In the genomic region with DNA sequence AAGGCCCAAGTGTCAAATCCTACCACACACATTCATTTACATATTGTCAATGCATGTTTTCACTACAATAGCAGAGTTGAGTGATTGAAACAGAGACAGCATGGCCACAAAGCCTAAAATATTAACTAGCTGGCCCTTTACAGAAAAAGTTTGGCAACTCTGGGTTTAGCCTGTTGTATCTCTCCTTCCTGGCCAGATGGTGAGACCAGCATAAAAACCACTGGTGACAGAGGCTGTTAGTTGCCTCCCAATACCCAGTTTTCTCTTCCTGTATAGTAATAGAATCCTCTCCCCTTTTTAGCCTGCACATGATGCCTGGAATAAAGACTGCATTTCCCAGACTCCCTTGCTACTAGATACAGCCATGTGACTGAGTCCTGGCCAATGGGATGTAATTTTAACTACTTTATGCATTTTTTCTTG, we compare ENCODE assay signal across 11 cellular contexts.
DNase-seq lines count a peak whose midpoint lies in the region; ATAC-seq, FAIRE-seq and TF ChIP-seq lines count a peak whose summit lies in the region.
"Had no signal": no experiment of that assay in that cellular context is flagged by ENCODE, and none has a peak within 500 bp of the region (broad histone marks: within the 10 kb centered on the region; RNA-seq: fewer than 3 reads in every experiment).

No MANE protein-coding gene starts in this region.

- no peaks in the 10 kb centered on the region for H3K36me3 ChIP-seq in GM23338 (ENCODE audit: insufficient read depth)
- no peaks in the 10 kb centered on the region for H3K36me3 ChIP-seq in GM12878 (ENCODE audit: control insufficient read depth in 2 of 2, insufficient read depth in 2 of 2, low read length in 1 of 2)
- no peaks in the 10 kb centered on the region for H3K36me3 ChIP-seq in hepatocyte (replicated peaks; ENCODE audit: insufficient read depth, low read depth)
- H3K36me3 ChIP-seq: lower lobe of right lung had no signal

- peaks cover 9% of the 10 kb centered on the region for H3K4me1 Mint-ChIP-seq in GM23338

- H3K27ac ChIP-seq in GM23338 (ENCODE audit: low read depth) = no peak overlapping the region
- no peak overlapping the region for H3K27ac ChIP-seq in GM12878 (ENCODE audit: control insufficient read depth, insufficient read depth)
- no peak overlapping the region for H3K27ac ChIP-seq in hepatocyte
- H3K27ac ChIP-seq: epithelial cell of prostate, lower lobe of right lung had no signal

- no peaks in the 10 kb centered on the region for H3K27me3 ChIP-seq in GM23338 (ENCODE audit: insufficient read depth)
- H3K27me3 ChIP-seq in GM12878 (replicated peaks in 1 of 2; ENCODE audit: control insufficient read depth in 2 of 2, insufficient read depth in 2 of 2, low read length in 1 of 2) = no peaks in the 10 kb centered on the region
- no peaks in the 10 kb centered on the region for H3K27me3 ChIP-seq in hepatocyte

- H3K36me3 Mint-ChIP-seq in GM23338 (ENCODE audit: low read depth) = no peaks in the 10 kb centered on the region

- in situ Hi-C loops in GM12878 (cut with MboI) = no loop called here

- H4K20me1 ChIP-seq in GM23338 (replicated peaks; ENCODE audit: insufficient read depth) (no peaks in the 10 kb centered on the region), GM12878 (ENCODE audit: control insufficient read depth, insufficient read depth) (no peaks in the 10 kb centered on the region), hepatocyte (ENCODE audit: insufficient read depth, poor library complexity, severe bottlenecking) (no peaks in the 10 kb centered on the region)

- intact Hi-C loops in GM12878 (cut with micrococcal nuclease; ENCODE audit: unreplicated experiment) = no loop called here

- H3K9me3 ChIP-seq in GM12878 (replicated peaks; ENCODE audit: control insufficient read depth, insufficient read depth, low read length) = no peaks in the 10 kb centered on the region
- H3K9me3 ChIP-seq in hepatocyte (ENCODE audit: low read depth) = no peaks in the 10 kb centered on the region
- H3K9me3 ChIP-seq: lower lobe of right lung had no signal

- no peak for TF ChIP-seq RAD21 in GM12878 (IDR thresholded peaks at IDR 0.05; ENCODE audit: insufficient read depth, low read depth, low read length)

- no peak for TF ChIP-seq POLR2A in GM12878 (IDR thresholded peaks at IDR 0.05; ENCODE audit: low read depth, low read length)

- H3K27me3 Mint-ChIP-seq in GM23338 (ENCODE audit: insufficient read depth, low read depth, poor library complexity) = peaks cover 3% of the 10 kb centered on the region

- CTCF ChIA-PET in GM12878 (lab: Yijun Ruan, JAX) = interaction anchor here (0.6 to 1.4 kb wide), 7 partner anchors 14 to 660 kb away, joined by 3 to 4 read pairs (median 3); no protein-coding TSS in a partner anchor

- H3K27ac Mint-ChIP-seq in GM23338 = no peak overlapping the region

- RAD21 ChIA-PET in GM12878 (lab: Charles Lee; ENCODE audit: unreplicated experiment) = interaction anchor here (1.0 to 3.8 kb wide), 4 partner anchors 14 to 172 kb away, joined by 3 to 16 read pairs (median 4); no protein-coding TSS in a partner anchor

- peak overlapping the region; percentile 1; the same call in 1 of the 2 replicates for H2AFZ ChIP-seq in GM23338
- H2AFZ ChIP-seq in GM12878 (ENCODE audit: control insufficient read depth, low read depth, low read length) = no peak overlapping the region
- no peak overlapping the region for H2AFZ ChIP-seq in hepatocyte

- H3K4me3 ChIP-seq in GM23338 (no peak overlapping the region), GM12878 (no peak overlapping the region), hepatocyte (no peak overlapping the region)
- H3K4me3 ChIP-seq: lower lobe of right lung had no signal

- SMC1A ChIA-PET in GM12878 (lab: Charles Lee; ENCODE audit: uncharacterized antibody, unreplicated experiment) = interaction anchor here (1.1 to 11.2 kb wide), 12 partner anchors 9 to 214 kb away, joined by 3 to 116 read pairs (median 4); no protein-coding TSS in a partner anchor

- POLR2A ChIA-PET in GM12878 (lab: Charles Lee) = interaction anchor here (1.5 kb wide), 1 partner anchor 14 kb away, joined by 12 read pairs; no protein-coding TSS in a partner anchor

- no peaks in the 10 kb centered on the region for H3F3A ChIP-seq in GM23338 (replicated peaks; ENCODE audit: low read depth)

- DNase-seq in GM23338 (ENCODE audit: low spot score) (no peak), GM12878 (ENCODE audit: low read depth, low spot score) (no peak), NCI-H748 (lab: John Stamatoyannopoulos, UW; ENCODE audit: unreplicated experiment) (no peak), hepatocyte (ENCODE audit: low spot score) (no peak), SHP77 treated with DMSO at 0.1 percent for 48 hours (lab: John Stamatoyannopoulos, UW) (no peak)
- DNase-seq: activated naive CD4-positive, alpha-beta T cell; lower lobe of right lung; stimulated activated CD4-positive, alpha-beta T cell treated with anti-CD3 and anti-CD28 coated beads, Interleukin-12 subunit alpha, Interleukin-12 subunit beta, amount 100 ng/mL, for 4 hours had no signal

- no peaks in the 10 kb centered on the region for H3K9me3 Mint-ChIP-seq in GM23338

- H3K4me2 ChIP-seq in GM23338 (no peak overlapping the region), GM12878 (ENCODE audit: control insufficient read depth, insufficient read depth) (no peak overlapping the region), hepatocyte (no peak overlapping the region)

- TF ChIP-seq CTCF in GM23338 (conservative IDR thresholded peaks at IDR 0.05; ENCODE audit: low read depth in 2 of 2) = no peak
- TF ChIP-seq CTCF in GM12878 (IDR thresholded peaks at IDR 0.05 in 2 of 3, conservative IDR thresholded peaks at IDR 0.05 in 1 of 3; ENCODE audit: control insufficient read depth in 2 of 3, extremely low read depth in 1 of 3, insufficient read depth in 1 of 3, low read depth in 3 of 3, low read length in 3 of 3) = no peak
- TF ChIP-seq CTCF in hepatocyte (IDR thresholded peaks at IDR 0.05; ENCODE audit: poor library complexity) = no peak

- no peak overlapping the region for H3K9ac ChIP-seq in GM12878 (ENCODE audit: control insufficient read depth, insufficient read depth, low read length)

- no peak for TF ChIP-seq EP300 in GM12878 (IDR thresholded peaks at IDR 0.05; ENCODE audit: borderline replicate concordance in 1 of 2, control insufficient read depth in 1 of 2, low read depth in 2 of 2, low read length in 2 of 2)

- no peak overlapping the region for H3K4me3 Mint-ChIP-seq in GM23338

- no TSS peak for BruUV-seq in GM12878 (replicated peaks; lab: Mats Ljungman, UMichigan)

- peak; percentile 75 for ATAC-seq in GM19043 (IDR thresholded peaks at IDR 0.05; ENCODE audit: low read depth, unreplicated experiment)
- peak; percentile 51 for ATAC-seq in GM23338
- ATAC-seq in HG03469 (IDR thresholded peaks at IDR 0.05; ENCODE audit: unreplicated experiment) = peak; percentile 44
- ATAC-seq in GM12878 = peak; percentile 77
- ATAC-seq: lower lobe of right lung had no signal

- H3K4me1 ChIP-seq in GM23338 (ENCODE audit: insufficient read depth) = no peaks in the 10 kb centered on the region
- peaks cover 34% of the 10 kb centered on the region for H3K4me1 ChIP-seq in GM12878 (ENCODE audit: control insufficient read depth, insufficient read depth, low read length)
- no peaks in the 10 kb centered on the region for H3K4me1 ChIP-seq in hepatocyte (ENCODE audit: insufficient read depth)

- peak; percentile 18 for FAIRE-seq in GM12878 (lab: Jason Lieb, UNC)

- H3K9me2 ChIP-seq in GM23338 (ENCODE audit: insufficient read depth) (peaks cover 7% of the 10 kb centered on the region; the same call in 1 of the 2 replicates), hepatocyte (replicated peaks; ENCODE audit: insufficient read depth) (no peaks in the 10 kb centered on the region)

- H3K79me2 ChIP-seq in GM23338 (replicated peaks; ENCODE audit: insufficient read depth) = no peaks in the 10 kb centered on the region
- H3K79me2 ChIP-seq in GM12878 (ENCODE audit: control insufficient read depth, insufficient read depth, low read length) = no peaks in the 10 kb centered on the region
- no peaks in the 10 kb centered on the region for H3K79me2 ChIP-seq in hepatocyte

TF ChIP-seq in GM23338, 12 proteins besides CTCF, POLR2A, EP300 and RAD21:
- TF ChIP-seq EZH2phosphoT487 (IDR thresholded peaks at IDR 0.05; ENCODE audit: unreplicated experiment) (no peak), NANOG (IDR thresholded peaks at IDR 0.05; ENCODE audit: borderline replicate concordance) (no peak), POLR2AphosphoS5 (IDR thresholded peaks at IDR 0.05; ENCODE audit: low read depth) (no peak)
- TF ChIP-seq, protein P1, sequence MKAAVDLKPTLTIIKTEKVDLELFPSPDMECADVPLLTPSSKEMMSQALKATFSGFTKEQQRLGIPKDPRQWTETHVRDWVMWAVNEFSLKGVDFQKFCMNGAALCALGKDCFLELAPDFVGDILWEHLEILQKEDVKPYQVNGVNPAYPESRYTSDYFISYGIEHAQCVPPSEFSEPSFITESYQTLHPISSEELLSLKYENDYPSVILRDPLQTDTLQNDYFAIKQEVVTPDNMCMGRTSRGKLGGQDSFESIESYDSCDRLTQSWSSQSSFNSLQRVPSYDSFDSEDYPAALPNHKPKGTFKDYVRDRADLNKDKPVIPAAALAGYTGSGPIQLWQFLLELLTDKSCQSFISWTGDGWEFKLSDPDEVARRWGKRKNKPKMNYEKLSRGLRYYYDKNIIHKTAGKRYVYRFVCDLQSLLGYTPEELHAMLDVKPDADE (IDR thresholded peaks at IDR 0.05) = 0 out of 2 replicates have a peak, but pooled peaks have one; percentile 18

TF ChIP-seq in GM12878, 131 proteins besides CTCF, POLR2A, EP300 and RAD21 (continues in another document):
- TF ChIP-seq, protein P2, sequence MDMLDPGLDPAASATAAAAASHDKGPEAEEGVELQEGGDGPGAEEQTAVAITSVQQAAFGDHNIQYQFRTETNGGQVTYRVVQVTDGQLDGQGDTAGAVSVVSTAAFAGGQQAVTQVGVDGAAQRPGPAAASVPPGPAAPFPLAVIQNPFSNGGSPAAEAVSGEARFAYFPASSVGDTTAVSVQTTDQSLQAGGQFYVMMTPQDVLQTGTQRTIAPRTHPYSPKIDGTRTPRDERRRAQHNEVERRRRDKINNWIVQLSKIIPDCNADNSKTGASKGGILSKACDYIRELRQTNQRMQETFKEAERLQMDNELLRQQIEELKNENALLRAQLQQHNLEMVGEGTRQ (IDR thresholded peaks at IDR 0.05; ENCODE audit: borderline replicate concordance, low read depth, low read length) = peak; percentile 61; the same call in 1 of the 2 replicates
- TF ChIP-seq SIX5 (IDR thresholded peaks at IDR 0.05; ENCODE audit: low read depth, low read length, severe bottlenecking) (peak; percentile 72), ZZZ3 (IDR thresholded peaks at IDR 0.05; ENCODE audit: control insufficient read depth, insufficient read length, low read depth) (no peak), SRF (IDR thresholded peaks at IDR 0.05; ENCODE audit: low read depth in 2 of 2, low read length in 2 of 2) (no peak)
- TF ChIP-seq, protein P3, sequence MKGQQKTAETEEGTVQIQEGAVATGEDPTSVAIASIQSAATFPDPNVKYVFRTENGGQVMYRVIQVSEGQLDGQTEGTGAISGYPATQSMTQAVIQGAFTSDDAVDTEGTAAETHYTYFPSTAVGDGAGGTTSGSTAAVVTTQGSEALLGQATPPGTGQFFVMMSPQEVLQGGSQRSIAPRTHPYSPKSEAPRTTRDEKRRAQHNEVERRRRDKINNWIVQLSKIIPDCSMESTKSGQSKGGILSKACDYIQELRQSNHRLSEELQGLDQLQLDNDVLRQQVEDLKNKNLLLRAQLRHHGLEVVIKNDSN (IDR thresholded peaks at IDR 0.05; ENCODE audit: borderline replicate concordance, extremely low read length, insufficient read depth, low read depth, low read length) = peak; percentile 62
